Comparison of ENCODE assay signal across 8 cellular contexts in the genomic region with DNA sequence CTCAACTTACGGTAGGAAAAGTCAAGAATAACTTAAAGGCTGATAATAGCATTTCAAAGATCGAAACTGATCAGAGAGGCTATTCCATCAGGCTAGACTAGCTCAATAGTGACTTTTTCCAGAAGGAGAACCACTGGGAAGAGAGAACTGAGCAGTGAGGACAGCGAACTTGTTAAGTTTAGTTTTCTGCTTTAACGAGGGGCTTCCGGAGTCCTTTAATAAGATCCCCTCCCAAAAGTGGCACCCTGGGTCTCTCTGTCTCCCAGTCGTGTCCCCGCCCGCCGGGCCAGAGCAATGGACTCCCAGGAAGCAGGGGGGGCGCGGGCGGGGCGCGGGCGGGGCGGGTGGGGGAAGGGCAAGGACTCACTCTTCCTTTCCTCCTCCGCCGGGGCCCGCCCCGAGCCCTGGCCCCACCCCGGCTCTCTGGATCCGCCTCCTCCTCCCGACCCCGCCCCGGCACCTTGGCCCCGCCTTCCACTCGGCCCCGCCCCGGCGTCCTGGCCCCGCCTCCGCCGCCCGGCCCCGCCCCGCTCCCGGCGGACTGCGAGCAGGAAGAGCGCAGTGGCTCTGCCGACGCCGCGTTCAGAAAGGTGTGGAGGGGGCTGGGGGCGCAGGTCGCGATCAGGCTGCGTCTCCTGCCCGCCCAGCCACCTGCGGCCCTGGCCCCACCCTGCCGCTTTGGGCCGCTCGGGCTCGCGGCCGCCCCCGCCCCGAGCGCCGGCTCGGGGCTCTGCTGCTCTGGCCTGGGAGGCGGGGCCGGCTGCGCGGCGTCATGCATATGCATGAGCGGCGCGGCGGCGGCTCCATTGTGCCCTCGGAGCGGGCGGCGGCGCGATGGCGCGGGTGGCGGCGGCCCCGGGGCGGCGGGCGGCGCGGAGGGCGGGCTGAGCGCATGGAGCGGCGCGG. TPM values are rescaled to one million over a fixed set of nuclear protein-coding genes. Genes with fewer than 3 reads are reported as not detected.
DNase-seq lines count a peak whose midpoint lies in the region; TF ChIP-seq lines count a peak whose summit lies in the region.

A gene with protein sequence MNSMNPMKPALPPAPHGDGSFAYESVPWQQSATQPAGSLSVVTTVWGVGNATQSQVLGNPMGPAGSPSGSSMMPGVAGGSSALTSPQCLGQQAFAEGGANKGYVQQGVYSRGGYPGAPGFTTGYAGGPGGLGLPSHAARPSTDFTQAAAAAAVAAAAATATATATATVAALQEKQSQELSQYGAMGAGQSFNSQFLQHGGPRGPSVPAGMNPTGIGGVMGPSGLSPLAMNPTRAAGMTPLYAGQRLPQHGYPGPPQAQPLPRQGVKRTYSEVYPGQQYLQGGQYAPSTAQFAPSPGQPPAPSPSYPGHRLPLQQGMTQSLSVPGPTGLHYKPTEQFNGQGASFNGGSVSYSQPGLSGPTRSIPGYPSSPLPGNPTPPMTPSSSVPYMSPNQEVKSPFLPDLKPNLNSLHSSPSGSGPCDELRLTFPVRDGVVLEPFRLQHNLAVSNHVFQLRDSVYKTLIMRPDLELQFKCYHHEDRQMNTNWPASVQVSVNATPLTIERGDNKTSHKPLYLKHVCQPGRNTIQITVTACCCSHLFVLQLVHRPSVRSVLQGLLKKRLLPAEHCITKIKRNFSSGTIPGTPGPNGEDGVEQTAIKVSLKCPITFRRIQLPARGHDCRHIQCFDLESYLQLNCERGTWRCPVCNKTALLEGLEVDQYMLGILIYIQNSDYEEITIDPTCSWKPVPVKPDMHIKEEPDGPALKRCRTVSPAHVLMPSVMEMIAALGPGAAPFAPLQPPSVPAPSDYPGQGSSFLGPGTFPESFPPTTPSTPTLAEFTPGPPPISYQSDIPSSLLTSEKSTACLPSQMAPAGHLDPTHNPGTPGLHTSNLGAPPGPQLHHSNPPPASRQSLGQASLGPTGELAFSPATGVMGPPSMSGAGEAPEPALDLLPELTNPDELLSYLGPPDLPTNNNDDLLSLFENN (plus strand): TSS at position 806 of the 906 bp plus-strand sequence. CDS start 7,403 bp downstream, outside the sequence.

- peak within 1 kb of the TSS; percentile 89 for H3K4me3 Mint-ChIP-seq in HFFc6
- peak within 1 kb of the TSS; percentile 91 for H3K4me3 Mint-ChIP-seq in activated naive CD4-positive, alpha-beta T cell treated with anti-CD3 and anti-CD28 coated beads, Interleukin-2, amount 50 U/mL, for 24 hours

- H3K9me3 Mint-ChIP-seq in HFFc6, result no peaks in the 10 kb centered on the region
- H3K9me3 Mint-ChIP-seq in activated naive CD4-positive, alpha-beta T cell treated with anti-CD3 and anti-CD28 coated beads, Interleukin-2, amount 50 U/mL, for 24 hours, result no peaks in the 10 kb centered on the region

- H3K27me3 Mint-ChIP-seq in HFFc6 (ENCODE audit: insufficient read depth), result no peaks in the 10 kb centered on the region
- H3K27me3 Mint-ChIP-seq in activated naive CD4-positive, alpha-beta T cell treated with anti-CD3 and anti-CD28 coated beads, Interleukin-2, amount 50 U/mL, for 24 hours, result no peaks in the 10 kb centered on the region

- H3K27ac Mint-ChIP-seq in HFFc6, result peak within 1 kb of the TSS; percentile 84
- H3K27ac Mint-ChIP-seq in activated naive CD4-positive, alpha-beta T cell treated with anti-CD3 and anti-CD28 coated beads, Interleukin-2, amount 50 U/mL, for 24 hours, result peak within 1 kb of the TSS; percentile 98

- DNase-seq in GM04504 (ENCODE audit: low read depth) (peak; percentile 79), HFFc6 (peak; percentile 81), NCI-H1092 (lab: John Stamatoyannopoulos, UW) (peak; percentile 84), SKM-1 (lab: John Stamatoyannopoulos, UW; ENCODE audit: unreplicated experiment) (peak; percentile 38), globus pallidus (ENCODE audit: low spot score) (peak; percentile 92), occipital lobe (lab: John Stamatoyannopoulos, UW) (peak; percentile 94), superior temporal gyrus (ENCODE audit: extremely low spot score) (peak; percentile 82)

- peaks cover 39% of the 10 kb centered on the region for H3K4me1 Mint-ChIP-seq in HFFc6 (ENCODE audit: low read depth)
- peaks cover 48% of the 10 kb centered on the region for H3K4me1 Mint-ChIP-seq in activated naive CD4-positive, alpha-beta T cell treated with anti-CD3 and anti-CD28 coated beads, Interleukin-2, amount 50 U/mL, for 24 hours

- peaks cover 7% of the 10 kb centered on the region for H3K36me3 Mint-ChIP-seq in HFFc6 (ENCODE audit: low read depth)
- peaks cover 7% of the 10 kb centered on the region for H3K36me3 Mint-ChIP-seq in activated naive CD4-positive, alpha-beta T cell treated with anti-CD3 and anti-CD28 coated beads, Interleukin-2, amount 50 U/mL, for 24 hours

- TF ChIP-seq CTCF in HFFc6 (IDR thresholded peaks at IDR 0.05), result no peak

RNA-seq across cellular contexts. Expression of the gene that starts here (rescaled TPM):
- total RNA-seq in HFFc6 (2021; fragmentation: NEBNext Ultra II Directional; extraction: Animal tissue kit (Norgen Biotek cat#: 25700)), result 10 to 100 TPM; 33.2 to 42.4 (median 36.6) TPM
- total RNA-seq in occipital lobe, result 12.6 TPM

Comparison
In these comparisons a context has a peak if more than half of its experiments do, and no peak if none do; other contexts are left out.
1. Peak in every context shown above with its lines: DNase-seq.
2. DNase-seq: peak in every context shown above with its lines; median percentile 94 in occipital lobe; 92 in globus pallidus; 84 in NCI-H1092; 82 in superior temporal gyrus; 81 in HFFc6; 79 in GM04504; 38 in SKM-1.